10 cellular contexts compared by ENCODE assay signal in the genomic region with DNA sequence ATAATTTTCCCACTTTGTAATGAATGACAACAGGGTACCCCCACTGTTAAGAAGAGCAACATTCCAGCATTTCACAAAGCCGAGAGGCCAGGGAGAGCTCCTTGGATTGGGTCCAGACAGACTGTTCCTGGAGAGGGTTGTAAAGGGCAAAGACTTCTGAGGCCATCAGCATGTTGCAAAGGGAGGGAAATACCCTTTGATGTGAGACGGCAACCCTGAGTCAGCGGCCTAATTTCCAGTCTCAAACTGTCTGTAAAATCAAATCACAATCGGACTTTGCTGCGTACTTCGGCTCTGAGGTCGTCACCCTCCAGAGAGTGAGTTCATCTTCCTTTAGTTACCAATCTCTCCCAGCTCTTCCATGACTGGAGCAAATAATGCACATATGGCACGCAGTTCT.
DNase-seq lines count a peak whose midpoint lies in the region; ATAC-seq and TF ChIP-seq lines count a peak whose summit lies in the region.
"Had no signal": no experiment of that assay in that cellular context is flagged by ENCODE, and none has a peak within 500 bp of the region (broad histone marks: within the 10 kb centered on the region; RNA-seq: fewer than 3 reads in every experiment).

No MANE protein-coding gene starts in this region.

- no peaks in the 10 kb centered on the region for H3K9me3 Mint-ChIP-seq in activated naive CD4-positive, alpha-beta T cell treated with anti-CD3 and anti-CD28 coated beads, Interleukin-2, amount 10 ng/mL, durations not matched to agents 7 days and 5 days

- H3K36me3 ChIP-seq in heart left ventricle, result no peaks in the 10 kb centered on the region
- no peaks in the 10 kb centered on the region for H3K36me3 ChIP-seq in thyroid gland
- no peaks in the 10 kb centered on the region for H3K36me3 ChIP-seq in suprapubic skin

- intact Hi-C loops in heart left ventricle (cut with DNase I), result no loop called here
- intact Hi-C loops in Right ventricle myocardium inferior (cut with DNase I), result no loop called here
- intact Hi-C loops in thyroid gland (cut with DNase I), result no loop called here

- TF ChIP-seq POLR2A in heart left ventricle (IDR thresholded peaks at IDR 0.05) (no peak), thyroid gland (IDR thresholded peaks at IDR 0.05) (no peak), suprapubic skin (IDR thresholded peaks at IDR 0.05) (no peak)

- no peak overlapping the region for H3K27ac Mint-ChIP-seq in activated naive CD4-positive, alpha-beta T cell treated with anti-CD3 and anti-CD28 coated beads, Interleukin-2, amount 10 ng/mL, durations not matched to agents 7 days and 5 days
- H3K27ac Mint-ChIP-seq: B cell had no signal

- 27 to 35% (median 31%) methylated on average over 8 of the region's 8 CpGs for WGBS in heart left ventricle, 4 donors
- WGBS in thyroid gland, 2 donors, result 21 to 29% methylated on average over 8 of the region's 8 CpGs
- 47% methylated on average over 8 of the region's 8 CpGs for WGBS in suprapubic skin

- DNase-seq in heart left ventricle, result peak in 1 of 5 donors; percentile 42
- DNase-seq in Right ventricle myocardium inferior (ENCODE audit: missing footprints), result no peak
- peak; percentile 62 for DNase-seq in astrocyte of the spinal cord (ENCODE audit: low read depth, low spot score)
- peak; percentile 93 for DNase-seq in kidney tubule cell (ENCODE audit: low spot score)
- DNase-seq in thyroid gland, result peak; percentile 44 to 45
- DNase-seq in activated naive CD4-positive, alpha-beta T cell treated with anti-CD3 and anti-CD28 coated beads, Interleukin-2, amount 10 ng/mL, durations not matched to agents 7 days and 5 days, result no peak
- DNase-seq in suprapubic skin (ENCODE audit: low spot score in 2 of 2), result no peak
- DNase-seq: amygdala had no signal

- CTCF ChIA-PET in activated naive CD4-positive, alpha-beta T cell treated with anti-CD3 and anti-CD28 coated beads, Interleukin-2, amount 10 ng/mL, durations not matched to agents 7 days and 5 days (lab: Charles Lee), result no interaction called here

- ATAC-seq in heart left ventricle, result peak in 3 of 4 donors; percentile 24 to 83 (median 73)
- ATAC-seq in Right ventricle myocardium inferior, result no peak
- ATAC-seq in HG03159 (IDR thresholded peaks at IDR 0.05; ENCODE audit: unreplicated experiment), result no peak

- H3K4me3 ChIP-seq in heart left ventricle, result no peak overlapping the region
- no peak overlapping the region for H3K4me3 ChIP-seq in astrocyte of the spinal cord (ENCODE audit: low read depth, low read length)
- H3K4me3 ChIP-seq in thyroid gland (replicated peaks in 1 of 3), result no peak overlapping the region
- no peak overlapping the region for H3K4me3 ChIP-seq in suprapubic skin

- H3K27me3 Mint-ChIP-seq in activated naive CD4-positive, alpha-beta T cell treated with anti-CD3 and anti-CD28 coated beads, Interleukin-2, amount 10 ng/mL, durations not matched to agents 7 days and 5 days, result no peaks in the 10 kb centered on the region

- no peak overlapping the region for H3K4me3 Mint-ChIP-seq in activated naive CD4-positive, alpha-beta T cell treated with anti-CD3 and anti-CD28 coated beads, Interleukin-2, amount 10 ng/mL, durations not matched to agents 7 days and 5 days
- H3K4me3 Mint-ChIP-seq: B cell had no signal

- no peaks in the 10 kb centered on the region for H3K9me3 ChIP-seq in heart left ventricle
- no peaks in the 10 kb centered on the region for H3K9me3 ChIP-seq in thyroid gland
- no peaks in the 10 kb centered on the region for H3K9me3 ChIP-seq in suprapubic skin

- no peaks in the 10 kb centered on the region for H3K36me3 Mint-ChIP-seq in activated naive CD4-positive, alpha-beta T cell treated with anti-CD3 and anti-CD28 coated beads, Interleukin-2, amount 10 ng/mL, durations not matched to agents 7 days and 5 days

- no peak overlapping the region for H3K27ac ChIP-seq in heart left ventricle
- H3K27ac ChIP-seq in thyroid gland, result no peak overlapping the region
- H3K27ac ChIP-seq in suprapubic skin, result no peak overlapping the region

- H3K4me1 Mint-ChIP-seq in activated naive CD4-positive, alpha-beta T cell treated with anti-CD3 and anti-CD28 coated beads, Interleukin-2, amount 10 ng/mL, durations not matched to agents 7 days and 5 days, result no peaks in the 10 kb centered on the region
- H3K4me1 Mint-ChIP-seq: B cell had no signal

- in situ Hi-C loops in astrocyte of the spinal cord (cut with HindIII; ENCODE audit: low sequenced_read_pairs), result no loop called here

- H3K4me1 ChIP-seq in heart left ventricle (peaks cover 0 to 9% (median 0%) of the 10 kb centered on the region in 12 donors), thyroid gland (peaks cover 0 to 6% of the 10 kb centered on the region in 2 donors), suprapubic skin (peaks cover 7% of the 10 kb centered on the region)

- H3K27me3 ChIP-seq in heart left ventricle (no peaks in the 10 kb centered on the region), thyroid gland (no peaks in the 10 kb centered on the region), suprapubic skin (no peaks in the 10 kb centered on the region)

- no peak for TF ChIP-seq CTCF in heart left ventricle (IDR thresholded peaks at IDR 0.05)
- no peak for TF ChIP-seq CTCF in astrocyte of the spinal cord (IDR thresholded peaks at IDR 0.05; ENCODE audit: low read depth, low read length)
- TF ChIP-seq CTCF in thyroid gland (IDR thresholded peaks at IDR 0.05), result no peak
- TF ChIP-seq CTCF in suprapubic skin (IDR thresholded peaks at IDR 0.05), result no peak

- TF ChIP-seq EP300 in suprapubic skin (IDR thresholded peaks at IDR 0.05), result no peak

Comparison
In these comparisons a context has a peak if more than half of its experiments do, and no peak if none do; other contexts are left out.
1. ATAC-seq: peak in heart left ventricle (3 of 4); none in Right ventricle myocardium inferior (single experiment) and HG03159 (single experiment).
2. DNase-seq: peak in astrocyte of the spinal cord (single experiment), kidney tubule cell (single experiment) and thyroid gland (2 of 2); none in Right ventricle myocardium inferior (single experiment), activated naive CD4-positive, alpha-beta T cell treated with anti-CD3 and anti-CD28 coated beads, Interleukin-2, amount 10 ng/mL, durations not matched to agents 7 days and 5 days (single experiment) and suprapubic skin (0 of 2).